Comparison of ENCODE assay signal across 32 cellular contexts in genomic region chr2:181566643-181567042, GRCh38.
"Had no signal": no experiment of that assay in that cellular context is flagged by ENCODE, and none has a peak within 500 bp of the region (broad histone marks: within the 10 kb centered on the region; RNA-seq: fewer than 3 reads in every experiment).

No MANE protein-coding gene starts in this region.

- H3K27me3 Mint-ChIP-seq: activated CD4-positive, alpha-beta memory T cell treated with anti-CD3 and anti-CD28 coated beads for 36 hours; activated CD4-positive, alpha-beta T cell treated with anti-CD3 and anti-CD28 coated beads, Interleukin-2, amount 10 ng/mL, durations not matched to agents 7 days and 5 days had no signal

- ATAC-seq: Panc1, Right ventricle myocardium inferior, T-cell had no signal

- H3K4me3 Mint-ChIP-seq: activated CD4-positive, alpha-beta memory T cell treated with anti-CD3 and anti-CD28 coated beads for 36 hours; activated CD4-positive, alpha-beta T cell treated with anti-CD3 and anti-CD28 coated beads, Interleukin-2, amount 10 ng/mL, durations not matched to agents 7 days and 5 days; activated naive CD4-positive, alpha-beta T cell treated with anti-CD3 and anti-CD28 coated beads, Interleukin-2, amount 10 ng/mL, durations not matched to agents 7 days and 5 days; activated naive CD8-positive, alpha-beta T cell treated with anti-CD3 and anti-CD28 coated beads for 36 hours; T-cell had no signal

- H3K36me3 ChIP-seq: brain microvascular endothelial cell, cardiac muscle cell had no signal

- H3K9ac ChIP-seq: KMS-11 had no signal

- DNase-seq: activated CD4-positive, alpha-beta memory T cell treated with anti-CD3 and anti-CD28 coated beads for 36 hours; activated CD4-positive, alpha-beta T cell treated with anti-CD3 and anti-CD28 coated beads, Interleukin-2, amount 10 ng/mL, durations not matched to agents 7 days and 5 days; activated CD4-positive, CD25-positive, alpha-beta regulatory T cell; activated CD8-positive, alpha-beta memory T cell treated with anti-CD3 and anti-CD28 coated beads for 24 hours; activated gamma-delta T cell treated with Interleukin-2 at 50 U/mL for 16 hours; activated naive CD4-positive, alpha-beta T cell treated with anti-CD3 and anti-CD28 coated beads, Interleukin-2, amount 10 ng/mL, durations not matched to agents 7 days and 5 days; activated naive CD8-positive, alpha-beta T cell treated with anti-CD3 and anti-CD28 coated beads for 36 hours; activated T-cell treated with anti-CD3 and anti-CD28 coated beads for 4 hours; activated T-cell treated with anti-CD3 and anti-CD28 coated beads, Interleukin-2, amount 50 U/mL, for 48 hours; brain microvascular endothelial cell; MM.1S; NCI-H1105; NCI-H146; NCI-H2029; NCI-H2107; NCI-H2171 treated with DMSO at 0.1 percent for 48 hours; NCI-H226; NCI-H510A; NCI-H526 treated with DMSO at 0.1 percent for 48 hours; NK-92 treated with Interleukin-12 subunit alpha and Interleukin-12 subunit beta, amount 100 ng/mL, for 24 hours; OCI-M1; RPMI8226; T-cell; T-helper 2 cell; T1000 had no signal

- H3K9me3 Mint-ChIP-seq: activated CD4-positive, alpha-beta memory T cell treated with anti-CD3 and anti-CD28 coated beads for 36 hours; activated CD4-positive, alpha-beta T cell treated with anti-CD3 and anti-CD28 coated beads, Interleukin-2, amount 10 ng/mL, durations not matched to agents 7 days and 5 days; activated naive CD4-positive, alpha-beta T cell treated with anti-CD3 and anti-CD28 coated beads, Interleukin-2, amount 10 ng/mL, durations not matched to agents 7 days and 5 days; activated naive CD8-positive, alpha-beta T cell treated with anti-CD3 and anti-CD28 coated beads for 36 hours; activated T-helper 2 cell treated with anti-CD3 and anti-CD28 coated beads, Interferon-gamma antibody, Interleukin-2, Interleukin-4, amounts not matched to agents 10 μg/mL and 5 μg/mL and 100 μg/mL, durations not matched to agents 14 hours and 24 hours and 36 hours; T-cell had no signal

- H3K27me3 ChIP-seq: brain microvascular endothelial cell, cardiac muscle cell had no signal

- H3K27ac ChIP-seq: brain microvascular endothelial cell, cardiac muscle cell, KMS-11, SK-N-MC, VCaP had no signal

- H3K36me3 Mint-ChIP-seq: activated CD4-positive, alpha-beta memory T cell treated with anti-CD3 and anti-CD28 coated beads for 36 hours; activated naive CD4-positive, alpha-beta T cell treated with anti-CD3 and anti-CD28 coated beads, Interleukin-2, amount 10 ng/mL, durations not matched to agents 7 days and 5 days; activated naive CD8-positive, alpha-beta T cell treated with anti-CD3 and anti-CD28 coated beads for 36 hours; T-cell had no signal

- H3K27ac Mint-ChIP-seq: activated CD4-positive, alpha-beta memory T cell treated with anti-CD3 and anti-CD28 coated beads for 36 hours; activated CD4-positive, alpha-beta T cell treated with anti-CD3 and anti-CD28 coated beads, Interleukin-2, amount 10 ng/mL, durations not matched to agents 7 days and 5 days; activated naive CD4-positive, alpha-beta T cell treated with anti-CD3 and anti-CD28 coated beads, Interleukin-2, amount 10 ng/mL, durations not matched to agents 7 days and 5 days; activated naive CD8-positive, alpha-beta T cell treated with anti-CD3 and anti-CD28 coated beads for 36 hours; activated T-helper 2 cell treated with anti-CD3 and anti-CD28 coated beads, Interferon-gamma antibody, Interleukin-2, Interleukin-4, amounts not matched to agents 10 μg/mL and 5 μg/mL and 100 μg/mL, durations not matched to agents 14 hours and 24 hours and 36 hours; T-cell had no signal

- H3K4me3 ChIP-seq: cardiac muscle cell, SK-N-MC had no signal

- H3K4me2 ChIP-seq: KMS-11 had no signal
